8 cellular contexts compared by ENCODE assay signal in genomic region chr9:131502781-131503625, GRCh38.
DNase-seq lines count a peak whose midpoint lies in the region; ATAC-seq and TF ChIP-seq lines count a peak whose summit lies in the region.

A gene with protein sequence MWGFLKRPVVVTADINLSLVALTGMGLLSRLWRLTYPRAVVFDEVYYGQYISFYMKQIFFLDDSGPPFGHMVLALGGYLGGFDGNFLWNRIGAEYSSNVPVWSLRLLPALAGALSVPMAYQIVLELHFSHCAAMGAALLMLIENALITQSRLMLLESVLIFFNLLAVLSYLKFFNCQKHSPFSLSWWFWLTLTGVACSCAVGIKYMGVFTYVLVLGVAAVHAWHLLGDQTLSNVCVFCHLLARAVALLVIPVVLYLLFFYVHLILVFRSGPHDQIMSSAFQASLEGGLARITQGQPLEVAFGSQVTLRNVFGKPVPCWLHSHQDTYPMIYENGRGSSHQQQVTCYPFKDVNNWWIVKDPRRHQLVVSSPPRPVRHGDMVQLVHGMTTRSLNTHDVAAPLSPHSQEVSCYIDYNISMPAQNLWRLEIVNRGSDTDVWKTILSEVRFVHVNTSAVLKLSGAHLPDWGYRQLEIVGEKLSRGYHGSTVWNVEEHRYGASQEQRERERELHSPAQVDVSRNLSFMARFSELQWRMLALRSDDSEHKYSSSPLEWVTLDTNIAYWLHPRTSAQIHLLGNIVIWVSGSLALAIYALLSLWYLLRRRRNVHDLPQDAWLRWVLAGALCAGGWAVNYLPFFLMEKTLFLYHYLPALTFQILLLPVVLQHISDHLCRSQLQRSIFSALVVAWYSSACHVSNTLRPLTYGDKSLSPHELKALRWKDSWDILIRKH (plus strand): TSS chr9:131502918. CDS start chr9:131504219, 1,301 bp downstream.

- TF ChIP-seq CTCF in 22Rv1 (IDR thresholded peaks at IDR 0.05), result no peak

- peak; percentile 70 for ATAC-seq in HG03103 (IDR thresholded peaks at IDR 0.05; ENCODE audit: low read depth, unreplicated experiment)

- DNase-seq in NCI-H2196 (lab: John Stamatoyannopoulos, UW; ENCODE audit: unreplicated experiment), result peak; percentile 94
- peak; percentile 80 for DNase-seq in activated CD4-positive, CD25-positive, alpha-beta regulatory T cell treated with anti-CD3 and anti-CD28 coated beads, Interleukin-2, amount 50 U/mL, for 16 hours (ENCODE audit: low read depth, low spot score)
- peak; percentile 90 for DNase-seq in central memory CD4-positive, alpha-beta T cell
- DNase-seq in iris pigment epithelial cell (ENCODE audit: low read depth), result peak; percentile 75
- peak; percentile 81 to 83 for DNase-seq in stimulated activated CD4-positive, alpha-beta T cell treated with anti-CD3 and anti-CD28 coated beads, Interleukin-12 subunit alpha, Interleukin-12 subunit beta, amount 100 ng/mL, for 24 hours (ENCODE audit: low read depth in 2 of 2)

- H3K27ac ChIP-seq in 22Rv1, result peak within 1 kb of the TSS; percentile 70

- peak; percentile 54 for TF ChIP-seq POLR2A in GM18526 (IDR thresholded peaks at IDR 0.05; ENCODE audit: extremely low read depth, insufficient read length)

Comparison
In these comparisons a context has a peak if more than half of its experiments do, and no peak if none do; other contexts are left out.
1. Peak in every context shown above with its lines: DNase-seq, ATAC-seq and H3K27ac ChIP-seq.